ENCODE assay signal across 36 cellular contexts in the genomic region with DNA sequence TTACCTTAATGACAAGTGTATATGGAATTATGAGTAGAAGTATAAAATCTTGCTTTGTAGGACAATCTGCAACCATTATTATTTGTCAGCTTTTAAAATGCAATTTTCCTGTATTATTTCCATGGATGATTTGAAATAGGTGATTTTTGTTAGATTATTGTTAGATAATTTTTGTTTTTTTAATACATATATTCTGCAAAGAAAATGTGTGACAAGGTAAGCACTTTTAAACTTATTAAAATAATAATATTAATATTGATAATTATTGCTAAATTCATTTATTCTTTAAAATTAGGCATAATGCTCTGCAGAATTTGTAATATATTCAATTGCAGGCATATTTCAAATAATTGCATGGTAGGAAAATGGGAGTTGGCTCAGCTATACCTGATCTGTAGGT.
"Had no signal": no experiment of that assay in that cellular context is flagged by ENCODE, and none has a peak within 500 bp of the region (broad histone marks: within the 10 kb centered on the region; RNA-seq: fewer than 3 reads in every experiment).

No MANE protein-coding gene starts in this region.

- H3K36me3 Mint-ChIP-seq: activated naive CD4-positive, alpha-beta T cell treated with anti-CD3 and anti-CD28 coated beads, Interleukin-2, amount 10 ng/mL, durations not matched to agents 7 days and 5 days; activated naive CD4-positive, alpha-beta T cell treated with anti-CD3 and anti-CD28 coated beads, Interleukin-2, amount 50 U/mL, for 24 hours; activated naive CD4-positive, alpha-beta T cell treated with anti-CD3 and anti-CD28 coated beads, Interleukin-2, amount 50 U/mL, for 72 hours; activated naive CD8-positive, alpha-beta T cell; activated naive CD8-positive, alpha-beta T cell treated with anti-CD3 and anti-CD28 coated beads for 36 hours; activated naive CD8-positive, alpha-beta T cell treated with anti-CD3 and anti-CD28 coated beads, Interleukin-2, amount 10 ng/mL, durations not matched to agents 7 days and 5 days; brain had no signal

- H3K4me3 Mint-ChIP-seq: activated naive CD4-positive, alpha-beta T cell treated with anti-CD3 and anti-CD28 coated beads for 36 hours; activated naive CD4-positive, alpha-beta T cell treated with anti-CD3 and anti-CD28 coated beads, Interleukin-2, amount 10 ng/mL, durations not matched to agents 7 days and 5 days; activated naive CD4-positive, alpha-beta T cell treated with anti-CD3 and anti-CD28 coated beads, Interleukin-2, amount 50 U/mL, for 24 hours; activated naive CD8-positive, alpha-beta T cell; activated naive CD8-positive, alpha-beta T cell treated with anti-CD3 and anti-CD28 coated beads for 36 hours; activated naive CD8-positive, alpha-beta T cell treated with anti-CD3 and anti-CD28 coated beads, Interleukin-2, amount 10 ng/mL, durations not matched to agents 7 days and 5 days; activated naive CD8-positive, alpha-beta T cell treated with anti-CD3 and anti-CD28 coated beads, Interleukin-2, amount 50 U/mL, for 24 hours; activated T-cell treated with anti-CD3 and anti-CD28 coated beads, Interleukin-2, amount 50 U/mL, for 24 hours; activated T-cell treated with anti-CD3 and anti-CD28 coated beads, Interleukin-2, amount 50 U/mL, for 4 hours; activated T-cell treated with anti-CD3 and anti-CD28 coated beads, Interleukin-2, amount 50 U/mL, for 72 hours; activated T-helper 1 cell treated with anti-CD3 and anti-CD28 coated beads, Interleukin-12 subunit alpha, Interleukin-12 subunit beta, Interleukin-2, Interleukin-4 antibody, amounts not matched to agents 30 ng/mL and 10 ng/mL and 1 ng/mL, durations not matched to agents 14 hours and 24 hours and 36 hours; activated T-helper 17 cell treated with anti-CD3 and anti-CD28 coated beads, Interleukin-2, amount 50 U/mL, for 72 hours; brain; central memory CD8-positive, alpha-beta T cell had no signal

- H3K27me3 Mint-ChIP-seq: activated naive CD4-positive, alpha-beta T cell treated with anti-CD3 and anti-CD28 coated beads, Interleukin-2, amount 10 ng/mL, durations not matched to agents 7 days and 5 days; activated naive CD4-positive, alpha-beta T cell treated with anti-CD3 and anti-CD28 coated beads, Interleukin-2, amount 50 U/mL, for 24 hours; activated naive CD8-positive, alpha-beta T cell; activated naive CD8-positive, alpha-beta T cell treated with anti-CD3 and anti-CD28 coated beads for 36 hours; activated naive CD8-positive, alpha-beta T cell treated with anti-CD3 and anti-CD28 coated beads, Interleukin-2, amount 10 ng/mL, durations not matched to agents 7 days and 5 days; activated naive CD8-positive, alpha-beta T cell treated with anti-CD3 and anti-CD28 coated beads, Interleukin-2, amount 50 U/mL, for 24 hours; activated T-cell treated with anti-CD3 and anti-CD28 coated beads, Interleukin-2, amount 50 U/mL, for 24 hours; activated T-helper 17 cell treated with anti-CD3 and anti-CD28 coated beads, Interleukin-2, amount 50 U/mL, for 72 hours; central memory CD8-positive, alpha-beta T cell had no signal

- H3K4me1 Mint-ChIP-seq: activated naive CD4-positive, alpha-beta T cell treated with anti-CD3 and anti-CD28 coated beads, Interleukin-2, amount 10 ng/mL, durations not matched to agents 7 days and 5 days; activated naive CD4-positive, alpha-beta T cell treated with anti-CD3 and anti-CD28 coated beads, Interleukin-2, amount 50 U/mL, for 24 hours; activated naive CD8-positive, alpha-beta T cell treated with anti-CD3 and anti-CD28 coated beads for 36 hours; activated naive CD8-positive, alpha-beta T cell treated with anti-CD3 and anti-CD28 coated beads, Interleukin-2, amount 10 ng/mL, durations not matched to agents 7 days and 5 days; activated naive CD8-positive, alpha-beta T cell treated with anti-CD3 and anti-CD28 coated beads, Interleukin-2, amount 50 U/mL, for 24 hours; activated T-helper 17 cell treated with anti-CD3 and anti-CD28 coated beads, Interleukin-2, amount 50 U/mL, for 72 hours; brain; central memory CD8-positive, alpha-beta T cell had no signal

- H3K9me3 Mint-ChIP-seq: activated naive CD8-positive, alpha-beta T cell treated with anti-CD3 and anti-CD28 coated beads, Interleukin-2, amount 10 ng/mL, durations not matched to agents 7 days and 5 days; activated T-helper 1 cell treated with anti-CD3 and anti-CD28 coated beads, Interleukin-12 subunit alpha, Interleukin-12 subunit beta, Interleukin-2, Interleukin-4 antibody, amounts not matched to agents 30 ng/mL and 10 ng/mL and 1 ng/mL, durations not matched to agents 14 hours and 24 hours and 36 hours had no signal

- ATAC-seq: activated naive CD4-positive, alpha-beta T cell treated with anti-CD3 and anti-CD28 coated beads, Interleukin-2, amount 50 U/mL, for 72 hours; activated naive CD8-positive, alpha-beta T cell treated with anti-CD3 and anti-CD28 coated beads, Interleukin-2, amount 50 U/mL, for 24 hours; activated T-cell treated with anti-CD3 and anti-CD28 coated beads, Interleukin-2, amount 50 U/mL, for 4 hours; activated T-cell treated with anti-CD3 and anti-CD28 coated beads, Interleukin-2, amount 50 U/mL, for 72 hours; activated T-helper 17 cell treated with anti-CD3 and anti-CD28 coated beads, Interleukin-2, amount 50 U/mL, for 72 hours; body of pancreas had no signal

- DNase-seq: activated effector memory CD4-positive, alpha-beta T cell treated with anti-CD3 and anti-CD28 coated beads, Interleukin-2, amount 50 U/mL, for 16 hours; activated effector memory CD4-positive, alpha-beta T cell treated with Interleukin-2 at 50 U/mL for 16 hours; activated gamma-delta T cell; activated gamma-delta T cell treated with Interleukin-2 at 50 U/mL for 16 hours; activated naive CD4-positive, alpha-beta T cell; activated naive CD4-positive, alpha-beta T cell treated with anti-CD3 and anti-CD28 coated beads for 36 hours; activated naive CD4-positive, alpha-beta T cell treated with anti-CD3 and anti-CD28 coated beads, Interleukin-2, amount 10 ng/mL, durations not matched to agents 7 days and 5 days; activated naive CD4-positive, alpha-beta T cell treated with anti-CD3 and anti-CD28 coated beads, Interleukin-2, amount 50 U/mL, for 16 hours; activated naive CD4-positive, alpha-beta T cell treated with Interleukin-2 at 50 U/mL for 16 hours; activated naive CD8-positive, alpha-beta T cell treated with anti-CD3 and anti-CD28 coated beads for 36 hours; activated naive CD8-positive, alpha-beta T cell treated with anti-CD3 and anti-CD28 coated beads, Interleukin-2, amount 10 ng/mL, durations not matched to agents 7 days and 5 days; activated naive CD8-positive, alpha-beta T cell treated with anti-CD3 and anti-CD28 coated beads, Interleukin-2, amount 50 U/mL, for 24 hours; activated T-cell treated with anti-CD3 and anti-CD28 coated beads, Interleukin-2, amount 50 U/mL, for 24 hours; activated T-cell treated with anti-CD3 and anti-CD28 coated beads, Interleukin-2, amount 50 U/mL, for 4 hours; activated T-cell treated with anti-CD3 and anti-CD28 coated beads, Interleukin-2, amount 50 U/mL, for 48 hours; activated T-cell treated with anti-CD3 and anti-CD28 coated beads, Interleukin-2, amount 50 U/mL, for 72 hours; adrenal gland; amniotic stem cell; amygdala; anterior cingulate cortex; aorta; body of pancreas; brain microvascular endothelial cell; caudate nucleus; central memory CD4-positive, alpha-beta T cell; cerebellar nuclear complex had no signal

- FAIRE-seq: astrocyte, bronchial epithelial cell had no signal

- H3K27ac Mint-ChIP-seq: activated naive CD4-positive, alpha-beta T cell treated with anti-CD3 and anti-CD28 coated beads for 36 hours; activated naive CD4-positive, alpha-beta T cell treated with anti-CD3 and anti-CD28 coated beads, Interleukin-2, amount 10 ng/mL, durations not matched to agents 7 days and 5 days; activated naive CD4-positive, alpha-beta T cell treated with anti-CD3 and anti-CD28 coated beads, Interleukin-2, amount 50 U/mL, for 24 hours; activated naive CD4-positive, alpha-beta T cell treated with anti-CD3 and anti-CD28 coated beads, Interleukin-2, amount 50 U/mL, for 72 hours; activated naive CD8-positive, alpha-beta T cell; activated naive CD8-positive, alpha-beta T cell treated with anti-CD3 and anti-CD28 coated beads for 36 hours; activated naive CD8-positive, alpha-beta T cell treated with anti-CD3 and anti-CD28 coated beads, Interleukin-2, amount 10 ng/mL, durations not matched to agents 7 days and 5 days; activated naive CD8-positive, alpha-beta T cell treated with anti-CD3 and anti-CD28 coated beads, Interleukin-2, amount 50 U/mL, for 24 hours; activated T-cell treated with anti-CD3 and anti-CD28 coated beads, Interleukin-2, amount 50 U/mL, for 24 hours; activated T-cell treated with anti-CD3 and anti-CD28 coated beads, Interleukin-2, amount 50 U/mL, for 72 hours; activated T-helper 1 cell treated with anti-CD3 and anti-CD28 coated beads, Interleukin-12 subunit alpha, Interleukin-12 subunit beta, Interleukin-2, Interleukin-4 antibody, amounts not matched to agents 30 ng/mL and 10 ng/mL and 1 ng/mL, durations not matched to agents 14 hours and 24 hours and 36 hours; activated T-helper 17 cell treated with anti-CD3 and anti-CD28 coated beads, Interleukin-2, amount 50 U/mL, for 72 hours; activated T-helper 2 cell treated with anti-CD3 and anti-CD28 coated beads, Interferon-gamma antibody, Interleukin-2, Interleukin-4, amounts not matched to agents 10 μg/mL and 5 μg/mL and 100 μg/mL, durations not matched to agents 14 hours and 24 hours and 36 hours; brain had no signal
